1 cellular context compared by ENCODE assay signal in genomic region chr11:10638285-10638684, GRCh38.
TF ChIP-seq lines count a peak whose summit lies in the region.

No MANE protein-coding gene starts in this region.

TF ChIP-seq in neural cell, 6 proteins besides CTCF, POLR2A, EP300 and RAD21 (continued from another document):
- no peak for TF ChIP-seq REST (IDR thresholded peaks at IDR 0.05; ENCODE audit: borderline replicate concordance)
